In genomic region chr22:24595863-24596262, GRCh38 we compare ENCODE assay signal across 23 cellular contexts.
"Had no signal": no experiment of that assay in that cellular context is flagged by ENCODE, and none has a peak within 500 bp of the region (broad histone marks: within the 10 kb centered on the region; RNA-seq: fewer than 3 reads in every experiment).

No MANE protein-coding gene starts in this region.

- H3K4me1 ChIP-seq: SJCRH30 had no signal

- H3K27ac ChIP-seq: Peyer's patch, RWPE1, SJCRH30 had no signal

- H3K4me3 ChIP-seq: Peyer's patch, SJCRH30 had no signal

- H3K27me3 ChIP-seq: Peyer's patch, SJCRH30 had no signal

- H3K9ac ChIP-seq: SK-N-SH had no signal

- H3K36me3 ChIP-seq: Peyer's patch, SJCRH30 had no signal

- DNase-seq: activated CD4-positive, alpha-beta T cell treated with anti-CD3 and anti-CD28 coated beads for 4 hours; activated CD8-positive, alpha-beta memory T cell treated with anti-CD3 and anti-CD28 coated beads, Interleukin-2, amount 50 U/mL, for 4 hours; activated CD8-positive, alpha-beta T cell treated with anti-CD3 and anti-CD28 coated beads for 36 hours; activated gamma-delta T cell treated with Interleukin-2 at 50 U/mL for 16 hours; activated naive CD4-positive, alpha-beta T cell treated with anti-CD3 and anti-CD28 coated beads, Interleukin-2, amount 10 ng/mL, durations not matched to agents 7 days and 5 days; activated naive CD8-positive, alpha-beta T cell treated with anti-CD3 and anti-CD28 coated beads for 36 hours; activated T-cell treated with anti-CD3 and anti-CD28 coated beads, Interleukin-2, amount 50 U/mL, for 72 hours; central memory CD4-positive, alpha-beta T cell; KG1; MV-4-11; NCI-H1092 treated with DMSO at 0.1 percent for 48 hours; NCI-H1417 treated with DMSO at 0.1 percent for 48 hours; NCI-H1694; NCI-H2029; NCI-H345; NCI-H510A; Peyer's patch; Right ventricle myocardium superior; SJCRH30; SK-N-SH; T-helper 1 cell had no signal

- H3K9me3 ChIP-seq: Peyer's patch, SJCRH30, SK-N-SH had no signal

- FAIRE-seq: bronchial epithelial cell had no signal
